ENCODE assay signal across 10 cellular contexts in genomic region chr14:32382704-32383103, GRCh38. TPM values are rescaled to one million over a fixed set of nuclear protein-coding genes. Genes with fewer than 3 reads are reported as not detected.
DNase-seq lines count a peak whose midpoint lies in the region; ATAC-seq and TF ChIP-seq lines count a peak whose summit lies in the region.
"Had no signal": no experiment of that assay in that cellular context is flagged by ENCODE, and none has a peak within 500 bp of the region (broad histone marks: within the 10 kb centered on the region; RNA-seq: fewer than 3 reads in every experiment).

No MANE protein-coding gene starts in this region.

- no peak for TF ChIP-seq EP300 in transverse colon (IDR thresholded peaks at IDR 0.05; ENCODE audit: low read depth)

- H3K4me1 ChIP-seq in cardiac muscle cell (ENCODE audit: low read depth): no peaks in the 10 kb centered on the region
- H3K4me1 ChIP-seq in transverse colon: no peaks in the 10 kb centered on the region
- H3K4me1 ChIP-seq in Peyer's patch: no peaks in the 10 kb centered on the region

- no peak overlapping the region for H3K4me3 ChIP-seq in cardiac muscle cell
- no peak overlapping the region for H3K4me3 ChIP-seq in transverse colon
- no peak overlapping the region for H3K4me3 ChIP-seq in Peyer's patch

- intact Hi-C loops in activated CD4-positive, alpha-beta memory T cell treated with anti-CD3 and anti-CD28 coated beads for 36 hours (cut with micrococcal nuclease): no loop called here
- intact Hi-C loops in transverse colon (cut with DNase I; ENCODE audit: low total_unique reads): no loop called here

- H3K4me3 Mint-ChIP-seq in activated CD4-positive, alpha-beta memory T cell treated with anti-CD3 and anti-CD28 coated beads for 36 hours: no peak overlapping the region
- no peak overlapping the region for H3K4me3 Mint-ChIP-seq in activated CD4-positive, alpha-beta memory T cell treated with anti-CD3 and anti-CD28 coated beads, Interleukin-2, amount 10 ng/mL, durations not matched to agents 7 days and 5 days

- no peaks in the 10 kb centered on the region for H3K9me3 Mint-ChIP-seq in activated CD4-positive, alpha-beta memory T cell treated with anti-CD3 and anti-CD28 coated beads for 36 hours
- no peaks in the 10 kb centered on the region for H3K9me3 Mint-ChIP-seq in activated CD4-positive, alpha-beta memory T cell treated with anti-CD3 and anti-CD28 coated beads, Interleukin-2, amount 10 ng/mL, durations not matched to agents 7 days and 5 days

- H3K36me3 ChIP-seq in cardiac muscle cell (no peaks in the 10 kb centered on the region), transverse colon (no peaks in the 10 kb centered on the region), Peyer's patch (no peaks in the 10 kb centered on the region)

- H3K4me1 Mint-ChIP-seq in activated CD4-positive, alpha-beta memory T cell treated with anti-CD3 and anti-CD28 coated beads for 36 hours (ENCODE audit: low read depth): peaks cover 6% of the 10 kb centered on the region
- H3K4me1 Mint-ChIP-seq in activated CD4-positive, alpha-beta memory T cell treated with anti-CD3 and anti-CD28 coated beads, Interleukin-2, amount 10 ng/mL, durations not matched to agents 7 days and 5 days: peaks cover 9% of the 10 kb centered on the region

- no peak overlapping the region for H3K27ac Mint-ChIP-seq in activated CD4-positive, alpha-beta memory T cell treated with anti-CD3 and anti-CD28 coated beads for 36 hours
- no peak overlapping the region for H3K27ac Mint-ChIP-seq in activated CD4-positive, alpha-beta memory T cell treated with anti-CD3 and anti-CD28 coated beads, Interleukin-2, amount 10 ng/mL, durations not matched to agents 7 days and 5 days

- POLR2A ChIA-PET in activated CD4-positive, alpha-beta memory T cell treated with anti-CD3 and anti-CD28 coated beads for 36 hours (lab: Charles Lee): no interaction called here
- POLR2A ChIA-PET in activated CD4-positive, alpha-beta memory T cell treated with anti-CD3 and anti-CD28 coated beads, Interleukin-2, amount 10 ng/mL, durations not matched to agents 7 days and 5 days (lab: Charles Lee): no interaction called here

- 71 to 96% methylated on average over 1 of the region's 1 CpG for WGBS in transverse colon (ENCODE audit: low coverage in 1 of 2), 2 donors

- CTCF ChIA-PET in activated CD4-positive, alpha-beta memory T cell treated with anti-CD3 and anti-CD28 coated beads for 36 hours (lab: Charles Lee): no interaction called here
- CTCF ChIA-PET in activated CD4-positive, alpha-beta memory T cell treated with anti-CD3 and anti-CD28 coated beads, Interleukin-2, amount 10 ng/mL, durations not matched to agents 7 days and 5 days (lab: Charles Lee): interaction anchor here (0.9 to 1.2 kb wide), 2 partner anchors 21 to 178 kb away, joined by 3 read pairs; no protein-coding TSS in a partner anchor

- no peak for ATAC-seq in HG02981 (IDR thresholded peaks at IDR 0.05; ENCODE audit: unreplicated experiment)

- no peaks in the 10 kb centered on the region for H3K27me3 ChIP-seq in cardiac muscle cell
- no peaks in the 10 kb centered on the region for H3K27me3 ChIP-seq in transverse colon
- no peaks in the 10 kb centered on the region for H3K27me3 ChIP-seq in Peyer's patch

- TF ChIP-seq POLR2A in transverse colon (IDR thresholded peaks at IDR 0.05) (no peak), Peyer's patch (IDR thresholded peaks at IDR 0.05) (no peak)

- in situ Hi-C loops in transverse colon (cut with MboI; ENCODE audit: low pct_ligation_motif_present in 1 of 4, low pct_unique_long_range_greater_than_20kb in 1 of 4, low sequenced_read_pairs in 3 of 4): no loop called here

- DNase-seq in activated CD4-positive, alpha-beta memory T cell treated with anti-CD3 and anti-CD28 coated beads for 36 hours: peak; percentile 9
- no peak for DNase-seq in activated CD4-positive, alpha-beta memory T cell treated with anti-CD3 and anti-CD28 coated beads, Interleukin-2, amount 10 ng/mL, durations not matched to agents 7 days and 5 days
- DNase-seq in SHP77 (lab: John Stamatoyannopoulos, UW) (peak; percentile 31 to 39), cardiac muscle cell (ENCODE audit: low read depth in 1 of 2, low spot score in 1 of 2) (peak; percentile 26 to 45), transverse colon (no peak), GM19240 (ENCODE audit: insufficient read length, low spot score) (no peak), Peyer's patch (no peak)
- DNase-seq: activated naive CD4-positive, alpha-beta T cell treated with Interleukin-2 at 50 U/mL for 16 hours; stimulated activated CD4-positive, alpha-beta T cell treated with anti-CD3 and anti-CD28 coated beads, Interleukin-2, amount 100 ng/mL, for 24 hours had no signal

- peak; percentile 33 for TF ChIP-seq CTCF in cardiac muscle cell (IDR thresholded peaks at IDR 0.05; ENCODE audit: low read depth, low read length)
- TF ChIP-seq CTCF in transverse colon (IDR thresholded peaks at IDR 0.05): peak in 4 of 5 experiments; percentile 8 to 33 (median 24)
- peak in 3 of 6 experiments; percentile 31 to 36 (median 31) for TF ChIP-seq CTCF in Peyer's patch (IDR thresholded peaks at IDR 0.05)

- no peak overlapping the region for H3K27ac ChIP-seq in cardiac muscle cell
- H3K27ac ChIP-seq in transverse colon: no peak overlapping the region
- H3K27ac ChIP-seq in Peyer's patch: no peak overlapping the region

- H3K9me3 ChIP-seq in cardiac muscle cell (ENCODE audit: low read depth) (no peaks in the 10 kb centered on the region), transverse colon (no peaks in the 10 kb centered on the region), Peyer's patch (no peaks in the 10 kb centered on the region)

- no peaks in the 10 kb centered on the region for H3K36me3 Mint-ChIP-seq in activated CD4-positive, alpha-beta memory T cell treated with anti-CD3 and anti-CD28 coated beads for 36 hours
- no peaks in the 10 kb centered on the region for H3K36me3 Mint-ChIP-seq in activated CD4-positive, alpha-beta memory T cell treated with anti-CD3 and anti-CD28 coated beads, Interleukin-2, amount 10 ng/mL, durations not matched to agents 7 days and 5 days (ENCODE audit: low read depth)

- no peaks in the 10 kb centered on the region for H3K27me3 Mint-ChIP-seq in activated CD4-positive, alpha-beta memory T cell treated with anti-CD3 and anti-CD28 coated beads for 36 hours
- H3K27me3 Mint-ChIP-seq in activated CD4-positive, alpha-beta memory T cell treated with anti-CD3 and anti-CD28 coated beads, Interleukin-2, amount 10 ng/mL, durations not matched to agents 7 days and 5 days: no peaks in the 10 kb centered on the region

RNA-seq across cellular contexts. Expression of gene AKAP6, which starts 53.6 kb away (rescaled TPM):
- total RNA-seq in activated CD4-positive, alpha-beta memory T cell treated with anti-CD3 and anti-CD28 coated beads for 36 hours: 1 to 10 TPM; 1.8 TPM
- 1 to 10 TPM; 1.1 to 1.4 TPM for total RNA-seq in activated CD4-positive, alpha-beta memory T cell treated with anti-CD3 and anti-CD28 coated beads, Interleukin-2, amount 10 ng/mL, durations not matched to agents 7 days and 5 days
- 21.8 and 23.1 TPM in 2 replicates for total RNA-seq in cardiac muscle cell
- polyA plus RNA-seq in cardiac muscle cell: 9.2 and 11.8 TPM in 2 replicates
- total RNA-seq in transverse colon: 10 to 100 TPM in 2 of 4 donors, 1 to 10 TPM in 2; 6.3 to 16.7 (median 9.7) TPM
- 10 to 100 TPM in 3 of 4 donors, 1 to 10 TPM in 1; 7.6 to 21.5 (median 12.2) TPM for total RNA-seq in Peyer's patch

Comparison
In these comparisons a context has a peak if more than half of its experiments do, and no peak if none do; other contexts are left out.
1. DNase-seq: peak in activated CD4-positive, alpha-beta memory T cell treated with anti-CD3 and anti-CD28 coated beads for 36 hours (single experiment), SHP77 (2 of 2) and cardiac muscle cell (2 of 2); none in activated CD4-positive, alpha-beta memory T cell treated with anti-CD3 and anti-CD28 coated beads, Interleukin-2, amount 10 ng/mL, durations not matched to agents 7 days and 5 days (single experiment), transverse colon (single experiment), GM19240 (single experiment) and Peyer's patch (0 of 3).